In the genomic region with DNA sequence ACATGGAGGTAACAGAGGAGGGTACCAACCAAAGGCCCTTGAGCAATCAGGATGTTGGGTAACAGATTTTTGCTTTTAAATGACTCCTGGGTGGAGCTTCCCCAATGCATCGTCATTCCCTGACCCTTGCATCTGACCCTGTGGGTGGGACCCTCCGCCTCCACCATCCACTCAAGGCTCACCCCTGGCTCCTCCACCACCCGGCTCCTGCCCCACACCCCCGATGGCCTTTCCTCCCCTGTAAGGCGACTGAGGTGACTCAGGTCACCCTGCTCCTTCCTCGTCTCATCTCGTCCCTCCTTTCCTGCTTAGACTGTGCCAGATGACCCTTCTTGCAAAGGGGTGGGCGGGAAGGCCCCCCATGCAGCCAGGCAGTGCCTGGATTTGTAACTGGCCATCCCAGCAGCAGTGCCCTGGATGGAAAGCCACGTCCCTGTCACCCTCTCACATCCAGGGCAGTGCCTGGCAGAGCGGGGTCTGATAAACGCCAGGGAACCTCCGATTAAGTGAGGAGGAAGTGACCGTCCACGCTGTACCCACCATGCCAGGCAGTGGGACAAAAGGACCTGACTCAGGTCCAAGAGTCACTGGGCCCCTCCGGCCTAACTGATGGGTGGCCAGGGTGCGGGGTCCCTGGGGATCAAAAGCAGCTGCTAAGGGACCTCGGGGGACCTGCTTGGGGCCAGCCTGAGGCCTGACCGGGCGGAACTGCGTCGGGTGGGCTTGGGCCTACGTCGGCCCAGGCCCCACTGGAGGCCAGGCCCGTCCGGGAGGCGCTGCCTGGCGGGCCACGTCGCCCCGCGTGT, we compare ENCODE assay signal across 8 cellular contexts. TPM values are rescaled to one million over a fixed set of nuclear protein-coding genes. Genes with fewer than 3 reads are reported as not detected.
DNase-seq lines count a peak whose midpoint lies in the region; ATAC-seq and TF ChIP-seq lines count a peak whose summit lies in the region.

No MANE protein-coding gene starts in this region.

- intact Hi-C loops in activated T-helper 1 cell treated with anti-CD3 and anti-CD28 coated beads, Interleukin-12 subunit alpha, Interleukin-12 subunit beta, Interleukin-2, Interleukin-4 antibody, amounts not matched to agents 30 ng/mL and 10 ng/mL and 1 ng/mL, durations not matched to agents 14 hours and 24 hours and 36 hours (cut with micrococcal nuclease), result loop anchor here (1.0 to 5.0 kb wide), 4 partner anchors 31 to 1295 kb away; no protein-coding TSS in a partner anchor

- H3K9me3 Mint-ChIP-seq in endothelial cell (ENCODE audit: unreplicated experiment) (no peaks in the 10 kb centered on the region), neural crest cell (no peaks in the 10 kb centered on the region)
- H3K9me3 Mint-ChIP-seq in activated T-helper 1 cell treated with anti-CD3 and anti-CD28 coated beads, Interleukin-12 subunit alpha, Interleukin-12 subunit beta, Interleukin-2, Interleukin-4 antibody, amounts not matched to agents 30 ng/mL and 10 ng/mL and 1 ng/mL, durations not matched to agents 14 hours and 24 hours and 36 hours, result no peaks in the 10 kb centered on the region

- peak overlapping the region; percentile 59 for H3K4me3 Mint-ChIP-seq in endothelial cell (ENCODE audit: unreplicated experiment)
- H3K4me3 Mint-ChIP-seq in neural crest cell, result no peak overlapping the region
- H3K4me3 Mint-ChIP-seq in activated T-helper 1 cell treated with anti-CD3 and anti-CD28 coated beads, Interleukin-12 subunit alpha, Interleukin-12 subunit beta, Interleukin-2, Interleukin-4 antibody, amounts not matched to agents 30 ng/mL and 10 ng/mL and 1 ng/mL, durations not matched to agents 14 hours and 24 hours and 36 hours, result no peak overlapping the region

- peak; percentile 15 for ATAC-seq in GM18520 (IDR thresholded peaks at IDR 0.05; ENCODE audit: unreplicated experiment)
- ATAC-seq in HG03520 (IDR thresholded peaks at IDR 0.05; ENCODE audit: unreplicated experiment), result no peak

- peaks cover 15% of the 10 kb centered on the region for H3K4me1 Mint-ChIP-seq in endothelial cell (ENCODE audit: unreplicated experiment)
- peaks cover 18% of the 10 kb centered on the region for H3K4me1 Mint-ChIP-seq in neural crest cell
- peaks cover 10% of the 10 kb centered on the region for H3K4me1 Mint-ChIP-seq in activated T-helper 1 cell treated with anti-CD3 and anti-CD28 coated beads, Interleukin-12 subunit alpha, Interleukin-12 subunit beta, Interleukin-2, Interleukin-4 antibody, amounts not matched to agents 30 ng/mL and 10 ng/mL and 1 ng/mL, durations not matched to agents 14 hours and 24 hours and 36 hours (ENCODE audit: low read depth)

- peak; percentile 18 for DNase-seq in RPMI7951 (ENCODE audit: low read depth)
- DNase-seq in endothelial cell (ENCODE audit: low spot score), result no peak
- DNase-seq in neural crest cell (ENCODE audit: low read depth, low spot score), result no peak
- DNase-seq in D341Med (ENCODE audit: low spot score), result no peak
- DNase-seq in activated T-helper 1 cell treated with anti-CD3 and anti-CD28 coated beads, Interleukin-12 subunit alpha, Interleukin-12 subunit beta, Interleukin-2, Interleukin-4 antibody, amounts not matched to agents 30 ng/mL and 10 ng/mL and 1 ng/mL, durations not matched to agents 14 hours and 24 hours and 36 hours (ENCODE audit: low spot score), result no peak
- no peak for DNase-seq in COLO829 (ENCODE audit: low spot score)

- TF ChIP-seq CTCF in endothelial cell (IDR thresholded peaks at IDR 0.05; ENCODE audit: unreplicated experiment) (no peak), neural crest cell (conservative IDR thresholded peaks at IDR 0.05) (no peak)

- peak overlapping the region; percentile 52 for H3K27ac Mint-ChIP-seq in endothelial cell (ENCODE audit: unreplicated experiment)
- peak overlapping the region; percentile 94 for H3K27ac Mint-ChIP-seq in neural crest cell (ENCODE audit: unreplicated experiment)
- H3K27ac Mint-ChIP-seq in activated T-helper 1 cell treated with anti-CD3 and anti-CD28 coated beads, Interleukin-12 subunit alpha, Interleukin-12 subunit beta, Interleukin-2, Interleukin-4 antibody, amounts not matched to agents 30 ng/mL and 10 ng/mL and 1 ng/mL, durations not matched to agents 14 hours and 24 hours and 36 hours, result no peak overlapping the region

- H3K27me3 Mint-ChIP-seq in endothelial cell (ENCODE audit: unreplicated experiment) (peaks cover 6% of the 10 kb centered on the region), neural crest cell (ENCODE audit: low read depth) (no peaks in the 10 kb centered on the region)
- no peaks in the 10 kb centered on the region for H3K27me3 Mint-ChIP-seq in activated T-helper 1 cell treated with anti-CD3 and anti-CD28 coated beads, Interleukin-12 subunit alpha, Interleukin-12 subunit beta, Interleukin-2, Interleukin-4 antibody, amounts not matched to agents 30 ng/mL and 10 ng/mL and 1 ng/mL, durations not matched to agents 14 hours and 24 hours and 36 hours (ENCODE audit: insufficient read depth)

- H3K36me3 Mint-ChIP-seq in endothelial cell (ENCODE audit: low read depth, unreplicated experiment) (peaks cover 1% of the 10 kb centered on the region), neural crest cell (ENCODE audit: low read depth) (peaks cover 5% of the 10 kb centered on the region)
- peaks cover 6% of the 10 kb centered on the region for H3K36me3 Mint-ChIP-seq in activated T-helper 1 cell treated with anti-CD3 and anti-CD28 coated beads, Interleukin-12 subunit alpha, Interleukin-12 subunit beta, Interleukin-2, Interleukin-4 antibody, amounts not matched to agents 30 ng/mL and 10 ng/mL and 1 ng/mL, durations not matched to agents 14 hours and 24 hours and 36 hours (ENCODE audit: low read depth)

RNA-seq across cellular contexts. Expression of a gene that starts 0.6 kb away (rescaled TPM):
- 11.2 and 13.8 TPM in 2 replicates for total RNA-seq in RPMI7951 (2014; rRNA removed; shearing (Covaris generic))
- total RNA-seq in endothelial cell (ENCODE audit: unreplicated experiment) (37.6 TPM), neural crest cell (32.0 and 34.0 TPM in 2 replicates)
- 20.6 and 22.9 TPM in 2 replicates for total RNA-seq in activated T-helper 1 cell treated with anti-CD3 and anti-CD28 coated beads, Interleukin-12 subunit alpha, Interleukin-12 subunit beta, Interleukin-2, Interleukin-4 antibody, amounts not matched to agents 30 ng/mL and 10 ng/mL and 1 ng/mL, durations not matched to agents 14 hours and 24 hours and 36 hours

RNA-seq across cellular contexts. Expression of a gene that starts 40.9 kb away (rescaled TPM):
- 12.5 and 17.6 TPM in 2 replicates for total RNA-seq in RPMI7951 (2014; rRNA removed; shearing (Covaris generic))
- total RNA-seq in endothelial cell (ENCODE audit: unreplicated experiment) (77.9 TPM), neural crest cell (57.3 and 58.7 TPM in 2 replicates)
- total RNA-seq in activated T-helper 1 cell treated with anti-CD3 and anti-CD28 coated beads, Interleukin-12 subunit alpha, Interleukin-12 subunit beta, Interleukin-2, Interleukin-4 antibody, amounts not matched to agents 30 ng/mL and 10 ng/mL and 1 ng/mL, durations not matched to agents 14 hours and 24 hours and 36 hours, result 99.9 and 102 TPM in 2 replicates
